Comparison of ENCODE assay signal across 1 cellular context in the genomic region with DNA sequence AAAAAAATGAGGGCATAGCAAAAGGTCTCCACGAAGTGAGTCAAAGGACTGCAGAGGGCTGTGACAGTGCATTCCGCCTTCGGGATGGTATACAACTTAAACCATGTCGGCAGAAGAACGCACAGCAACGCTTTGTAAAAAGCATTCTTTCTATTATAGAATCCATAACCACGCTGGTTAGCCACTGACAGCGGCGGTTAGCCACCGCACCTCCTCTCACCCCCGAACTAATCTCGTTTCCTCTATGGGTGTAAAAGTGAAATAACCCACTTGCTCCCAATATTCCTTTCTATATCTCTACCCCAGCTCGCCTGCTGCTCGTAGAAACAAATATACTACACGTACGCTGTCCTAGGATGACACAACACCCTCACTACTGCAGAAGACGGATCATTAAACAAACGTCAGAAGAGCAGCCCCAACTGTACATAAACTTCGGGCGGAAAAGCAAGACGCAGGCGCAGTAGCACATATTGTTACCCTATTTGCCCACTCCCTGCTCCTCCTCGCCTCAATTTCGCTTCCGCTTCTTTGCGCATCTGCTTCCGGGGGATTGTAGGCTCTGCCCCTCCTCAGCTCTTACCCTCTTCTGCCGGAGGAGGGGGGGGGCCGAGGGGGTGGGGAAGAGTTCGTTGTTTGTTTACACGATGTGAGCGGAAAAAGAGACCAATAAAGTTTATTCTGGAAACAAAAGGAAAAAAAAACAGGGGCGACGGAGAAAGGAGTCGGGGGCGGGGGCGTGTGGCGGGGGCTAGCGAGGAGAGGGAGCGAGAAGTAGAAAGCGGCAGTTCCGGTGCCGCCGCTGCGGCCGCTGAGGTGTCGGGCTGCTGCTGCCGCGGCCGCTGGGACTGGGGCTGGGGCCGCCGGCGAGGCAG.
TF ChIP-seq lines count a peak whose summit lies in the region.

A gene (plus strand): TSS at position 787 of the 875 bp plus-strand sequence. CDS start 50,469 bp downstream, outside the sequence.

TF ChIP-seq in K562, 482 proteins besides CTCF, POLR2A, EP300 and RAD21 (continued from another document and continues in another):
- TF ChIP-seq, protein P1, sequence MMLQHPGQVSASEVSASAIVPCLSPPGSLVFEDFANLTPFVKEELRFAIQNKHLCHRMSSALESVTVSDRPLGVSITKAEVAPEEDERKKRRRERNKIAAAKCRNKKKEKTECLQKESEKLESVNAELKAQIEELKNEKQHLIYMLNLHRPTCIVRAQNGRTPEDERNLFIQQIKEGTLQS (IDR thresholded peaks at IDR 0.05): no peak
- TF ChIP-seq, protein P1 (CRISPR knock-in tag; conservative IDR thresholded peaks at IDR 0.05): no peak; the same call in 1 of the 2 replicates
- TF ChIP-seq ZNF766 (CRISPR knock-in tag; conservative IDR thresholded peaks at IDR 0.05): no peak
- TF ChIP-seq NEUROD1 (IDR thresholded peaks at IDR 0.05; ENCODE audit: borderline replicate concordance, low read depth, low read length, partially characterized antibody): no peak
- TF ChIP-seq, protein P2, sequence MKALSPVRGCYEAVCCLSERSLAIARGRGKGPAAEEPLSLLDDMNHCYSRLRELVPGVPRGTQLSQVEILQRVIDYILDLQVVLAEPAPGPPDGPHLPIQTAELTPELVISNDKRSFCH (CRISPR knock-in tag; IDR thresholded peaks at IDR 0.05): no peak
- TF ChIP-seq, protein P2 (tag; IDR thresholded peaks at IDR 0.05): no peak; the same call in 1 of the 2 replicates
- TF ChIP-seq, protein P3, sequence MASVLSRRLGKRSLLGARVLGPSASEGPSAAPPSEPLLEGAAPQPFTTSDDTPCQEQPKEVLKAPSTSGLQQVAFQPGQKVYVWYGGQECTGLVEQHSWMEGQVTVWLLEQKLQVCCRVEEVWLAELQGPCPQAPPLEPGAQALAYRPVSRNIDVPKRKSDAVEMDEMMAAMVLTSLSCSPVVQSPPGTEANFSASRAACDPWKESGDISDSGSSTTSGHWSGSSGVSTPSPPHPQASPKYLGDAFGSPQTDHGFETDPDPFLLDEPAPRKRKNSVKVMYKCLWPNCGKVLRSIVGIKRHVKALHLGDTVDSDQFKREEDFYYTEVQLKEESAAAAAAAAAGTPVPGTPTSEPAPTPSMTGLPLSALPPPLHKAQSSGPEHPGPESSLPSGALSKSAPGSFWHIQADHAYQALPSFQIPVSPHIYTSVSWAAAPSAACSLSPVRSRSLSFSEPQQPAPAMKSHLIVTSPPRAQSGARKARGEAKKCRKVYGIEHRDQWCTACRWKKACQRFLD (CRISPR knock-in tag; IDR thresholded peaks at IDR 0.05): peak; percentile 84
- no peak for TF ChIP-seq NR3C1 (CRISPR knock-in tag; IDR thresholded peaks at IDR 0.05)
- TF ChIP-seq EWSR1 (IDR thresholded peaks at IDR 0.05; ENCODE audit: borderline replicate concordance, low read depth, partially characterized antibody): no peak
- no peak for TF ChIP-seq DIDO1 (tag; IDR thresholded peaks at IDR 0.05; ENCODE audit: low read depth)
- TF ChIP-seq FIP1L1 (IDR thresholded peaks at IDR 0.05; ENCODE audit: low read depth, low read length, poor library complexity, severe bottlenecking): no peak
- no peak for TF ChIP-seq CEBPG (CRISPR knock-in tag; IDR thresholded peaks at IDR 0.05)
- no peak; a peak in 1 of 4 replicates for TF ChIP-seq CEBPG (tag; conservative IDR thresholded peaks at IDR 0.05 in 1 of 2, IDR thresholded peaks at IDR 0.05 in 1 of 2)
- TF ChIP-seq, protein P4, sequence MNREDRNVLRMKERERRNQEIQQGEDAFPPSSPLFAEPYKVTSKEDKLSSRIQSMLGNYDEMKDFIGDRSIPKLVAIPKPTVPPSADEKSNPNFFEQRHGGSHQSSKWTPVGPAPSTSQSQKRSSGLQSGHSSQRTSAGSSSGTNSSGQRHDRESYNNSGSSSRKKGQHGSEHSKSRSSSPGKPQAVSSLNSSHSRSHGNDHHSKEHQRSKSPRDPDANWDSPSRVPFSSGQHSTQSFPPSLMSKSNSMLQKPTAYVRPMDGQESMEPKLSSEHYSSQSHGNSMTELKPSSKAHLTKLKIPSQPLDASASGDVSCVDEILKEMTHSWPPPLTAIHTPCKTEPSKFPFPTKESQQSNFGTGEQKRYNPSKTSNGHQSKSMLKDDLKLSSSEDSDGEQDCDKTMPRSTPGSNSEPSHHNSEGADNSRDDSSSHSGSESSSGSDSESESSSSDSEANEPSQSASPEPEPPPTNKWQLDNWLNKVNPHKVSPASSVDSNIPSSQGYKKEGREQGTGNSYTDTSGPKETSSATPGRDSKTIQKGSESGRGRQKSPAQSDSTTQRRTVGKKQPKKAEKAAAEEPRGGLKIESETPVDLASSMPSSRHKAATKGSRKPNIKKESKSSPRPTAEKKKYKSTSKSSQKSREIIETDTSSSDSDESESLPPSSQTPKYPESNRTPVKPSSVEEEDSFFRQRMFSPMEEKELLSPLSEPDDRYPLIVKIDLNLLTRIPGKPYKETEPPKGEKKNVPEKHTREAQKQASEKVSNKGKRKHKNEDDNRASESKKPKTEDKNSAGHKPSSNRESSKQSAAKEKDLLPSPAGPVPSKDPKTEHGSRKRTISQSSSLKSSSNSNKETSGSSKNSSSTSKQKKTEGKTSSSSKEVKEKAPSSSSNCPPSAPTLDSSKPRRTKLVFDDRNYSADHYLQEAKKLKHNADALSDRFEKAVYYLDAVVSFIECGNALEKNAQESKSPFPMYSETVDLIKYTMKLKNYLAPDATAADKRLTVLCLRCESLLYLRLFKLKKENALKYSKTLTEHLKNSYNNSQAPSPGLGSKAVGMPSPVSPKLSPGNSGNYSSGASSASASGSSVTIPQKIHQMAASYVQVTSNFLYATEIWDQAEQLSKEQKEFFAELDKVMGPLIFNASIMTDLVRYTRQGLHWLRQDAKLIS (CRISPR knock-in tag; IDR thresholded peaks at IDR 0.05): no peak
- TF ChIP-seq CREBBP (IDR thresholded peaks at IDR 0.05; ENCODE audit: low read depth, low read length): no peak
- TF ChIP-seq, protein P5, sequence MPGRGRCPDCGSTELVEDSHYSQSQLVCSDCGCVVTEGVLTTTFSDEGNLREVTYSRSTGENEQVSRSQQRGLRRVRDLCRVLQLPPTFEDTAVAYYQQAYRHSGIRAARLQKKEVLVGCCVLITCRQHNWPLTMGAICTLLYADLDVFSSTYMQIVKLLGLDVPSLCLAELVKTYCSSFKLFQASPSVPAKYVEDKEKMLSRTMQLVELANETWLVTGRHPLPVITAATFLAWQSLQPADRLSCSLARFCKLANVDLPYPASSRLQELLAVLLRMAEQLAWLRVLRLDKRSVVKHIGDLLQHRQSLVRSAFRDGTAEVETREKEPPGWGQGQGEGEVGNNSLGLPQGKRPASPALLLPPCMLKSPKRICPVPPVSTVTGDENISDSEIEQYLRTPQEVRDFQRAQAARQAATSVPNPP (IDR thresholded peaks at IDR 0.05; ENCODE audit: borderline replicate concordance, insufficient read depth, insufficient read length): no peak
- TF ChIP-seq, protein P6, sequence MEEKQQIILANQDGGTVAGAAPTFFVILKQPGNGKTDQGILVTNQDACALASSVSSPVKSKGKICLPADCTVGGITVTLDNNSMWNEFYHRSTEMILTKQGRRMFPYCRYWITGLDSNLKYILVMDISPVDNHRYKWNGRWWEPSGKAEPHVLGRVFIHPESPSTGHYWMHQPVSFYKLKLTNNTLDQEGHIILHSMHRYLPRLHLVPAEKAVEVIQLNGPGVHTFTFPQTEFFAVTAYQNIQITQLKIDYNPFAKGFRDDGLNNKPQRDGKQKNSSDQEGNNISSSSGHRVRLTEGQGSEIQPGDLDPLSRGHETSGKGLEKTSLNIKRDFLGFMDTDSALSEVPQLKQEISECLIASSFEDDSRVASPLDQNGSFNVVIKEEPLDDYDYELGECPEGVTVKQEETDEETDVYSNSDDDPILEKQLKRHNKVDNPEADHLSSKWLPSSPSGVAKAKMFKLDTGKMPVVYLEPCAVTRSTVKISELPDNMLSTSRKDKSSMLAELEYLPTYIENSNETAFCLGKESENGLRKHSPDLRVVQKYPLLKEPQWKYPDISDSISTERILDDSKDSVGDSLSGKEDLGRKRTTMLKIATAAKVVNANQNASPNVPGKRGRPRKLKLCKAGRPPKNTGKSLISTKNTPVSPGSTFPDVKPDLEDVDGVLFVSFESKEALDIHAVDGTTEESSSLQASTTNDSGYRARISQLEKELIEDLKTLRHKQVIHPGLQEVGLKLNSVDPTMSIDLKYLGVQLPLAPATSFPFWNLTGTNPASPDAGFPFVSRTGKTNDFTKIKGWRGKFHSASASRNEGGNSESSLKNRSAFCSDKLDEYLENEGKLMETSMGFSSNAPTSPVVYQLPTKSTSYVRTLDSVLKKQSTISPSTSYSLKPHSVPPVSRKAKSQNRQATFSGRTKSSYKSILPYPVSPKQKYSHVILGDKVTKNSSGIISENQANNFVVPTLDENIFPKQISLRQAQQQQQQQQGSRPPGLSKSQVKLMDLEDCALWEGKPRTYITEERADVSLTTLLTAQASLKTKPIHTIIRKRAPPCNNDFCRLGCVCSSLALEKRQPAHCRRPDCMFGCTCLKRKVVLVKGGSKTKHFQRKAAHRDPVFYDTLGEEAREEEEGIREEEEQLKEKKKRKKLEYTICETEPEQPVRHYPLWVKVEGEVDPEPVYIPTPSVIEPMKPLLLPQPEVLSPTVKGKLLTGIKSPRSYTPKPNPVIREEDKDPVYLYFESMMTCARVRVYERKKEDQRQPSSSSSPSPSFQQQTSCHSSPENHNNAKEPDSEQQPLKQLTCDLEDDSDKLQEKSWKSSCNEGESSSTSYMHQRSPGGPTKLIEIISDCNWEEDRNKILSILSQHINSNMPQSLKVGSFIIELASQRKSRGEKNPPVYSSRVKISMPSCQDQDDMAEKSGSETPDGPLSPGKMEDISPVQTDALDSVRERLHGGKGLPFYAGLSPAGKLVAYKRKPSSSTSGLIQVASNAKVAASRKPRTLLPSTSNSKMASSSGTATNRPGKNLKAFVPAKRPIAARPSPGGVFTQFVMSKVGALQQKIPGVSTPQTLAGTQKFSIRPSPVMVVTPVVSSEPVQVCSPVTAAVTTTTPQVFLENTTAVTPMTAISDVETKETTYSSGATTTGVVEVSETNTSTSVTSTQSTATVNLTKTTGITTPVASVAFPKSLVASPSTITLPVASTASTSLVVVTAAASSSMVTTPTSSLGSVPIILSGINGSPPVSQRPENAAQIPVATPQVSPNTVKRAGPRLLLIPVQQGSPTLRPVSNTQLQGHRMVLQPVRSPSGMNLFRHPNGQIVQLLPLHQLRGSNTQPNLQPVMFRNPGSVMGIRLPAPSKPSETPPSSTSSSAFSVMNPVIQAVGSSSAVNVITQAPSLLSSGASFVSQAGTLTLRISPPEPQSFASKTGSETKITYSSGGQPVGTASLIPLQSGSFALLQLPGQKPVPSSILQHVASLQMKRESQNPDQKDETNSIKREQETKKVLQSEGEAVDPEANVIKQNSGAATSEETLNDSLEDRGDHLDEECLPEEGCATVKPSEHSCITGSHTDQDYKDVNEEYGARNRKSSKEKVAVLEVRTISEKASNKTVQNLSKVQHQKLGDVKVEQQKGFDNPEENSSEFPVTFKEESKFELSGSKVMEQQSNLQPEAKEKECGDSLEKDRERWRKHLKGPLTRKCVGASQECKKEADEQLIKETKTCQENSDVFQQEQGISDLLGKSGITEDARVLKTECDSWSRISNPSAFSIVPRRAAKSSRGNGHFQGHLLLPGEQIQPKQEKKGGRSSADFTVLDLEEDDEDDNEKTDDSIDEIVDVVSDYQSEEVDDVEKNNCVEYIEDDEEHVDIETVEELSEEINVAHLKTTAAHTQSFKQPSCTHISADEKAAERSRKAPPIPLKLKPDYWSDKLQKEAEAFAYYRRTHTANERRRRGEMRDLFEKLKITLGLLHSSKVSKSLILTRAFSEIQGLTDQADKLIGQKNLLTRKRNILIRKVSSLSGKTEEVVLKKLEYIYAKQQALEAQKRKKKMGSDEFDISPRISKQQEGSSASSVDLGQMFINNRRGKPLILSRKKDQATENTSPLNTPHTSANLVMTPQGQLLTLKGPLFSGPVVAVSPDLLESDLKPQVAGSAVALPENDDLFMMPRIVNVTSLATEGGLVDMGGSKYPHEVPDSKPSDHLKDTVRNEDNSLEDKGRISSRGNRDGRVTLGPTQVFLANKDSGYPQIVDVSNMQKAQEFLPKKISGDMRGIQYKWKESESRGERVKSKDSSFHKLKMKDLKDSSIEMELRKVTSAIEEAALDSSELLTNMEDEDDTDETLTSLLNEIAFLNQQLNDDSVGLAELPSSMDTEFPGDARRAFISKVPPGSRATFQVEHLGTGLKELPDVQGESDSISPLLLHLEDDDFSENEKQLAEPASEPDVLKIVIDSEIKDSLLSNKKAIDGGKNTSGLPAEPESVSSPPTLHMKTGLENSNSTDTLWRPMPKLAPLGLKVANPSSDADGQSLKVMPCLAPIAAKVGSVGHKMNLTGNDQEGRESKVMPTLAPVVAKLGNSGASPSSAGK (IDR thresholded peaks at IDR 0.05): no peak
- TF ChIP-seq, protein P7, sequence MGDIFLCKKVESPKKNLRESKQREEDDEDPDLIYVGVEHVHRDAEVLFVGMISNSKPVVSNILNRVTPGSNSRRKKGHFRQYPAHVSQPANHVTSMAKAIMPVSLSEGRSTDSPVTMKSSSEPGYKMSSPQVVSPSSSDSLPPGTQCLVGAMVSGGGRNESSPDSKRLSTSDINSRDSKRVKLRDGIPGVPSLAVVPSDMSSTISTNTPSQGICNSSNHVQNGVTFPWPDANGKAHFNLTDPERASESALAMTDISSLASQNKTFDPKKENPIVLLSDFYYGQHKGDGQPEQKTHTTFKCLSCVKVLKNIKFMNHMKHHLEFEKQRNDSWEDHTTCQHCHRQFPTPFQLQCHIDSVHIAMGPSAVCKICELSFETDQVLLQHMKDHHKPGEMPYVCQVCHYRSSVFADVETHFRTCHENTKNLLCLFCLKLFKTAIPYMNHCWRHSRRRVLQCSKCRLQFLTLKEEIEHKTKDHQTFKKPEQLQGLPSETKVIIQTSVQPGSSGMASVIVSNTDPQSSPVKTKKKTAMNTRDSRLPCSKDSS (IDR thresholded peaks at IDR 0.05; ENCODE audit: low read depth, partially characterized antibody): no peak
- peak; percentile 53; the same call in 1 of the 2 replicates for TF ChIP-seq MYC (IDR thresholded peaks at IDR 0.05; ENCODE audit: low read depth, low read length)
- no peak for TF ChIP-seq MYC (CRISPR knock-in tag; IDR thresholded peaks at IDR 0.05; ENCODE audit: borderline replicate concordance, low read depth)
- TF ChIP-seq POLR3G (IDR thresholded peaks at IDR 0.05; ENCODE audit: extremely low read depth, insufficient read length, insufficient replicate concordance): no peak
- TF ChIP-seq POLR2AphosphoS2 (IDR thresholded peaks at IDR 0.05; ENCODE audit: low read length): no peak
- TF ChIP-seq, protein P8, sequence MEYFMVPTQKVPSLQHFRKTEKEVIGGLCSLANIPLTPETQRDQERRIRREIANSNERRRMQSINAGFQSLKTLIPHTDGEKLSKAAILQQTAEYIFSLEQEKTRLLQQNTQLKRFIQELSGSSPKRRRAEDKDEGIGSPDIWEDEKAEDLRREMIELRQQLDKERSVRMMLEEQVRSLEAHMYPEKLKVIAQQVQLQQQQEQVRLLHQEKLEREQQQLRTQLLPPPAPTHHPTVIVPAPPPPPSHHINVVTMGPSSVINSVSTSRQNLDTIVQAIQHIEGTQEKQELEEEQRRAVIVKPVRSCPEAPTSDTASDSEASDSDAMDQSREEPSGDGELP (CRISPR knock-in tag; IDR thresholded peaks at IDR 0.05; ENCODE audit: borderline replicate concordance): peak; percentile 51; the same call in 1 of the 2 replicates
- TF ChIP-seq PHF20 (IDR thresholded peaks at IDR 0.05; ENCODE audit: partially characterized antibody): no peak
